Comparison of ENCODE assay signal across 37 cellular contexts in the genomic region with DNA sequence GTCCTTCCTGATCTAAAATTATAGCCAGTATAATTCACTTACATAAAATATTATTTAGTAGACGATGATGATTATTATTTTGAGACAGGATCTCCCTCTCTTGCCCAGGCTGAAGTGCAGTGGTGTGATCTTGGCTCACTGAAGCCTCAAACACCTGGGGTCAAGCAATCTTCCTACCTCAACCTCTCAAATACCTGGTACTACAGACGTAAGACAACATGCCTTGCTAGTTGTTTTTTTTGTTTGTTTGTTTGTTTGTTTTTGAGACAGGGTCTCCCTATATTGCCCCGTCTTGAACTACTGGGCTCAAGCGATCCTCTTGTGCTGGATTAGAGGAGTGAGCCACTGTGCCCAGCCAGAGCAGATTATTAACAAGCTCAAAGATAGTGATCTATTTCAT.
"Had no signal": no experiment of that assay in that cellular context is flagged by ENCODE, and none has a peak within 500 bp of the region (broad histone marks: within the 10 kb centered on the region; RNA-seq: fewer than 3 reads in every experiment).

No MANE protein-coding gene starts in this region.

- DNase-seq: activated B cell treated with CpG ODN at 0.5 μM for 24 hours; activated CD4-positive, alpha-beta memory T cell treated with anti-CD3 and anti-CD28 coated beads, Interleukin-2, amount 10 ng/mL, durations not matched to agents 7 days and 5 days; activated CD4-positive, alpha-beta T cell treated with anti-CD3 and anti-CD28 coated beads for 4 hours; activated CD4-positive, alpha-beta T cell treated with anti-CD3 and anti-CD28 coated beads, Interleukin-2, amount 10 ng/mL, durations not matched to agents 24 days and 14 days; activated CD4-positive, alpha-beta T cell treated with anti-CD3 and anti-CD28 coated beads, Interleukin-2, amount 50 U/mL, for 48 hours; activated CD4-positive, CD25-positive, alpha-beta regulatory T cell treated with anti-CD3 and anti-CD28 coated beads, Interleukin-2, amount 50 U/mL, for 72 hours; activated CD8-positive, alpha-beta memory T cell treated with anti-CD3 and anti-CD28 coated beads for 24 hours; activated CD8-positive, alpha-beta memory T cell treated with anti-CD3 and anti-CD28 coated beads, Interleukin-2, amount 10 ng/mL, durations not matched to agents 7 days and 5 days; activated CD8-positive, alpha-beta memory T cell treated with anti-CD3 and anti-CD28 coated beads, Interleukin-2, amount 50 U/mL, for 48 hours; activated CD8-positive, alpha-beta T cell treated with anti-CD3 and anti-CD28 coated beads, Interleukin-2, amount 10 ng/mL, durations not matched to agents 7 days and 5 days; activated effector memory CD4-positive, alpha-beta T cell treated with anti-CD3 and anti-CD28 coated beads, Interleukin-2, amount 50 U/mL, for 16 hours; activated gamma-delta T cell treated with Interleukin-2 at 50 U/mL for 16 hours; activated naive CD4-positive, alpha-beta T cell; activated naive CD4-positive, alpha-beta T cell treated with anti-CD3 and anti-CD28 coated beads for 36 hours; activated naive CD4-positive, alpha-beta T cell treated with anti-CD3 and anti-CD28 coated beads, Interleukin-2, amount 50 U/mL, for 16 hours; activated naive CD8-positive, alpha-beta T cell treated with anti-CD3 and anti-CD28 coated beads for 36 hours; activated T-cell treated with anti-CD3 and anti-CD28 coated beads, Interleukin-2, amount 50 U/mL, for 24 hours; activated T-cell treated with anti-CD3 and anti-CD28 coated beads, Interleukin-2, amount 50 U/mL, for 48 hours; adrenal gland; amniotic stem cell; aorta; body of pancreas; brain microvascular endothelial cell; caudate nucleus; cerebellar nuclear complex; T-cell; T-helper 2 cell; T-helper 9 cell; WERI-Rb-1 had no signal

- H3K27ac ChIP-seq: adrenal gland, body of pancreas, brain microvascular endothelial cell, cardiac muscle cell, WERI-Rb-1 had no signal

- H3K4me3 ChIP-seq: adrenal gland, body of pancreas, cardiac muscle cell had no signal

- H3K4me1 Mint-ChIP-seq: activated B cell treated with CpG ODN at 0.5 μM for 24 hours; activated CD4-positive, alpha-beta memory T cell treated with anti-CD3 and anti-CD28 coated beads, Interleukin-2, amount 10 ng/mL, durations not matched to agents 7 days and 5 days; activated CD4-positive, alpha-beta T cell treated with anti-CD3 and anti-CD28 coated beads, Interleukin-2, amount 10 ng/mL, durations not matched to agents 24 days and 14 days; activated CD8-positive, alpha-beta memory T cell treated with anti-CD3 and anti-CD28 coated beads, Interleukin-2, amount 10 ng/mL, durations not matched to agents 7 days and 5 days; activated naive CD8-positive, alpha-beta T cell treated with anti-CD3 and anti-CD28 coated beads for 36 hours; activated T-helper 17 cell treated with anti-CD3 and anti-CD28 coated beads, Interleukin-2, amount 50 U/mL, for 72 hours; central memory CD8-positive, alpha-beta T cell; T-cell had no signal

- H3K4me1 ChIP-seq: adrenal gland, body of pancreas had no signal

- H3K27me3 ChIP-seq: adrenal gland, body of pancreas, brain microvascular endothelial cell, cardiac muscle cell had no signal

- H3K27ac Mint-ChIP-seq: activated B cell treated with CpG ODN at 0.5 μM for 24 hours; activated CD4-positive, alpha-beta memory T cell treated with anti-CD3 and anti-CD28 coated beads, Interleukin-2, amount 10 ng/mL, durations not matched to agents 7 days and 5 days; activated CD4-positive, alpha-beta T cell treated with anti-CD3 and anti-CD28 coated beads, Interleukin-2, amount 10 ng/mL, durations not matched to agents 24 days and 14 days; activated CD8-positive, alpha-beta memory T cell treated with anti-CD3 and anti-CD28 coated beads, Interleukin-2, amount 10 ng/mL, durations not matched to agents 7 days and 5 days; activated CD8-positive, alpha-beta T cell treated with anti-CD3 and anti-CD28 coated beads, Interleukin-2, amount 10 ng/mL, durations not matched to agents 7 days and 5 days; activated naive CD4-positive, alpha-beta T cell treated with anti-CD3 and anti-CD28 coated beads for 36 hours; activated naive CD4-positive, alpha-beta T cell treated with anti-CD3 and anti-CD28 coated beads, Interleukin-2, amount 50 U/mL, for 72 hours; activated naive CD8-positive, alpha-beta T cell treated with anti-CD3 and anti-CD28 coated beads for 36 hours; activated T-cell treated with anti-CD3 and anti-CD28 coated beads, Interleukin-2, amount 50 U/mL, for 24 hours; activated T-helper 17 cell treated with anti-CD3 and anti-CD28 coated beads, Interleukin-2, amount 50 U/mL, for 72 hours; T-cell; T-helper 2 cell treated with Interferon-gamma antibody and Interleukin-4, amounts not matched to agents 5 μg/mL and 100 μg/mL, for 36 hours had no signal

- H3K36me3 ChIP-seq: adrenal gland, brain microvascular endothelial cell, cardiac muscle cell, WERI-Rb-1 had no signal

- H3K36me3 Mint-ChIP-seq: activated CD8-positive, alpha-beta memory T cell treated with anti-CD3 and anti-CD28 coated beads, Interleukin-2, amount 10 ng/mL, durations not matched to agents 7 days and 5 days; activated naive CD4-positive, alpha-beta T cell treated with anti-CD3 and anti-CD28 coated beads, Interleukin-2, amount 50 U/mL, for 72 hours; activated naive CD8-positive, alpha-beta T cell treated with anti-CD3 and anti-CD28 coated beads for 36 hours; T-cell had no signal

- H3K9me3 Mint-ChIP-seq: activated B cell treated with CpG ODN at 0.5 μM for 24 hours; activated CD4-positive, alpha-beta T cell treated with anti-CD3 and anti-CD28 coated beads, Interleukin-2, amount 10 ng/mL, durations not matched to agents 24 days and 14 days; activated naive CD4-positive, alpha-beta T cell treated with anti-CD3 and anti-CD28 coated beads for 36 hours; activated naive CD8-positive, alpha-beta T cell treated with anti-CD3 and anti-CD28 coated beads for 36 hours; T-helper 2 cell treated with Interferon-gamma antibody and Interleukin-4, amounts not matched to agents 5 μg/mL and 100 μg/mL, for 36 hours had no signal

- ATAC-seq: activated CD8-positive, alpha-beta memory T cell treated with anti-CD3 and anti-CD28 coated beads, Interleukin-2, amount 10 ng/mL, durations not matched to agents 7 days and 5 days; activated CD8-positive, alpha-beta T cell treated with anti-CD3 and anti-CD28 coated beads, Interleukin-2, amount 10 ng/mL, durations not matched to agents 7 days and 5 days; activated naive CD4-positive, alpha-beta T cell treated with anti-CD3 and anti-CD28 coated beads, Interleukin-2, amount 50 U/mL, for 72 hours; activated T-helper 17 cell treated with anti-CD3 and anti-CD28 coated beads, Interleukin-2, amount 50 U/mL, for 72 hours; body of pancreas; T-cell had no signal

- H3K9me3 ChIP-seq: adrenal gland, body of pancreas had no signal

- H3K27me3 Mint-ChIP-seq: activated B cell treated with CpG ODN at 0.5 μM for 24 hours; activated CD4-positive, alpha-beta memory T cell treated with anti-CD3 and anti-CD28 coated beads, Interleukin-2, amount 10 ng/mL, durations not matched to agents 7 days and 5 days; activated CD4-positive, alpha-beta T cell treated with anti-CD3 and anti-CD28 coated beads, Interleukin-2, amount 10 ng/mL, durations not matched to agents 24 days and 14 days; activated CD8-positive, alpha-beta memory T cell treated with anti-CD3 and anti-CD28 coated beads, Interleukin-2, amount 10 ng/mL, durations not matched to agents 7 days and 5 days; activated naive CD8-positive, alpha-beta T cell treated with anti-CD3 and anti-CD28 coated beads for 36 hours; activated T-cell treated with anti-CD3 and anti-CD28 coated beads, Interleukin-2, amount 50 U/mL, for 24 hours; activated T-helper 17 cell treated with anti-CD3 and anti-CD28 coated beads, Interleukin-2, amount 50 U/mL, for 72 hours; central memory CD8-positive, alpha-beta T cell; T-cell had no signal

- FAIRE-seq: astrocyte, bronchial epithelial cell, TTC549 had no signal

- H3K4me3 Mint-ChIP-seq: activated B cell treated with CpG ODN at 0.5 μM for 24 hours; activated CD4-positive, alpha-beta memory T cell treated with anti-CD3 and anti-CD28 coated beads, Interleukin-2, amount 10 ng/mL, durations not matched to agents 7 days and 5 days; activated CD4-positive, alpha-beta T cell treated with anti-CD3 and anti-CD28 coated beads, Interleukin-2, amount 10 ng/mL, durations not matched to agents 24 days and 14 days; activated CD8-positive, alpha-beta memory T cell treated with anti-CD3 and anti-CD28 coated beads, Interleukin-2, amount 10 ng/mL, durations not matched to agents 7 days and 5 days; activated CD8-positive, alpha-beta T cell treated with anti-CD3 and anti-CD28 coated beads, Interleukin-2, amount 10 ng/mL, durations not matched to agents 7 days and 5 days; activated naive CD4-positive, alpha-beta T cell treated with anti-CD3 and anti-CD28 coated beads for 36 hours; activated naive CD8-positive, alpha-beta T cell treated with anti-CD3 and anti-CD28 coated beads for 36 hours; activated T-cell treated with anti-CD3 and anti-CD28 coated beads, Interleukin-2, amount 50 U/mL, for 24 hours; activated T-helper 17 cell treated with anti-CD3 and anti-CD28 coated beads, Interleukin-2, amount 50 U/mL, for 72 hours; central memory CD8-positive, alpha-beta T cell; T-cell; T-helper 2 cell treated with Interferon-gamma antibody and Interleukin-4, amounts not matched to agents 5 μg/mL and 100 μg/mL, for 36 hours had no signal
